19 cellular contexts compared by ENCODE assay signal in the genomic region with DNA sequence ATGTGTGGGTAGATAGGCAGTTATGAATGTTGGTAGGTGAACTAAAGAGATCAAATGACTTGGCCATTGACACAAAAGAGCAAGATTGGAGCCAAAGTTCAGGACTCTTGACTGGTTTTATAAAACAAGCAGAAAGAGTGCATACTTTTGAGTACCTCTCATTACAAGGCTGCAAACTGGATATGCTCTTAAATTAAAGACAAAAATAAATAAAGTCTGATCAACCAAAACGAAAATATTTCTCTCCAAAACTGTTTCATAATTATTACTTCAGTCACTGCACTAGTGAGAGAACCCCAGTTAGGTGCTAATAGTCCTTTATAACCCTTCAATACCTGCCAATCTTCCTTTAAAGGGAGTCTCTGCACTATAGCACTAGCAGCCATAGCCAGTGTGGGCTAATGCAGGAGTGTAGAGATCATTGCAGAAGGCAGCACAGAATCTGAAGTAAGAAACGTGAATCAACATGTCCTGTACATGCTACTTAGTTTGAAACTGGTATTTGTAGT.
A peak's percentile ranks its signal among the peaks of the same experiment; 100 is the strongest.
DNase-seq lines count a peak whose midpoint lies in the region; ATAC-seq and TF ChIP-seq lines count a peak whose summit lies in the region.
"Had no signal": no experiment of that assay in that cellular context is flagged by ENCODE, and none has a peak within 500 bp of the region (broad histone marks: within the 10 kb centered on the region; RNA-seq: fewer than 3 reads in every experiment).

No MANE protein-coding gene starts in this region.

- 30% methylated on average over 2 of the region's 2 CpGs for WGBS in prostate gland

- no peak for TF ChIP-seq POLR2A in prostate gland (IDR thresholded peaks at IDR 0.05)

- CTCF ChIA-PET in WTC11 (lab: Charles Lee) = no interaction called here

- TF ChIP-seq CTCF in WTC11 (IDR thresholded peaks at IDR 0.05) (no peak), prostate gland (IDR thresholded peaks at IDR 0.05) (no peak), foreskin fibroblast (IDR thresholded peaks at IDR 0.05; ENCODE audit: low read depth, low read length) (no peak), right atrium auricular region (IDR thresholded peaks at IDR 0.05) (no peak)

- no peak overlapping the region for H3K4me3 Mint-ChIP-seq in WTC11
- H3K4me3 Mint-ChIP-seq: B cell; CD4-positive, alpha-beta T cell had no signal

- no peaks in the 10 kb centered on the region for H3K4me1 ChIP-seq in prostate gland (replicated peaks)
- no peaks in the 10 kb centered on the region for H3K4me1 ChIP-seq in right atrium auricular region

- no peak overlapping the region for H3K27ac Mint-ChIP-seq in WTC11
- H3K27ac Mint-ChIP-seq: B cell; CD4-positive, alpha-beta T cell had no signal

- H3K4me1 Mint-ChIP-seq in WTC11 = peaks cover 3% of the 10 kb centered on the region; the same call in 1 of the 2 replicates
- H3K4me1 Mint-ChIP-seq: B cell had no signal

- H3K27me3 Mint-ChIP-seq in WTC11 (ENCODE audit: low read depth) = no peaks in the 10 kb centered on the region
- H3K27me3 Mint-ChIP-seq: B cell; CD4-positive, alpha-beta T cell had no signal

- H3K27ac ChIP-seq in prostate gland (peak overlapping the region; percentile 32 to 56), right atrium auricular region (no peak overlapping the region)
- H3K27ac ChIP-seq: GM23248, KMS-11, PC-9 had no signal

- no peaks in the 10 kb centered on the region for H3K9me3 ChIP-seq in prostate gland
- no peaks in the 10 kb centered on the region for H3K9me3 ChIP-seq in right atrium auricular region

- H3K9me3 Mint-ChIP-seq in WTC11 = peaks cover 5% of the 10 kb centered on the region; the same call in 1 of the 2 replicates

- intact Hi-C loops in prostate gland (cut with DNase I) = no loop called here

- H3K36me3 ChIP-seq in prostate gland (no peaks in the 10 kb centered on the region), right atrium auricular region (no peaks in the 10 kb centered on the region)

- ATAC-seq in WTC11 (no peak), left lobe of liver (peak; percentile 86)
- ATAC-seq: HCT116, Right ventricle myocardium inferior had no signal

- POLR2A ChIA-PET in WTC11 (lab: Charles Lee) = no interaction called here

- no peaks in the 10 kb centered on the region for H3K27me3 ChIP-seq in prostate gland (replicated peaks; ENCODE audit: insufficient read depth)
- no peaks in the 10 kb centered on the region for H3K27me3 ChIP-seq in right atrium auricular region

- H3K4me3 ChIP-seq in prostate gland (no peak overlapping the region), foreskin fibroblast (ENCODE audit: low read depth in 1 of 2, low read length in 2 of 2) (no peak overlapping the region), right atrium auricular region (no peak overlapping the region)
- H3K4me3 ChIP-seq: GM23248, PC-9 had no signal

- DNase-seq in NCI-H1105 treated with DMSO at 0.1 percent for 48 hours (lab: John Stamatoyannopoulos, UW) (peak; percentile 58), WTC11 (ENCODE audit: low spot score) (no peak), left lobe of liver (ENCODE audit: low spot score) (no peak), prostate gland (ENCODE audit: low spot score) (no peak), SKM-1 (lab: John Stamatoyannopoulos, UW; ENCODE audit: unreplicated experiment) (no peak), foreskin fibroblast (no peak), DMS114 treated with DMSO at 0.1 percent for 48 hours (lab: John Stamatoyannopoulos, UW; ENCODE audit: unreplicated experiment) (no peak), right atrium auricular region (ENCODE audit: low spot score) (no peak)
- DNase-seq: CD4-positive, alpha-beta T cell; GF-D8; GM23248; NCI-H187 treated with DMSO at 0.1 percent for 48 hours; NCI-H2171 treated with DMSO at 0.1 percent for 48 hours; NCI-H748 treated with DMSO at 0.1 percent for 48 hours; PC-9 had no signal

- H3K36me3 Mint-ChIP-seq in WTC11 = peaks cover 2% of the 10 kb centered on the region; the same call in 1 of the 2 replicates

TF ChIP-seq in WTC11, 78 proteins besides CTCF, POLR2A, EP300 and RAD21:
- TF ChIP-seq, protein P1, sequence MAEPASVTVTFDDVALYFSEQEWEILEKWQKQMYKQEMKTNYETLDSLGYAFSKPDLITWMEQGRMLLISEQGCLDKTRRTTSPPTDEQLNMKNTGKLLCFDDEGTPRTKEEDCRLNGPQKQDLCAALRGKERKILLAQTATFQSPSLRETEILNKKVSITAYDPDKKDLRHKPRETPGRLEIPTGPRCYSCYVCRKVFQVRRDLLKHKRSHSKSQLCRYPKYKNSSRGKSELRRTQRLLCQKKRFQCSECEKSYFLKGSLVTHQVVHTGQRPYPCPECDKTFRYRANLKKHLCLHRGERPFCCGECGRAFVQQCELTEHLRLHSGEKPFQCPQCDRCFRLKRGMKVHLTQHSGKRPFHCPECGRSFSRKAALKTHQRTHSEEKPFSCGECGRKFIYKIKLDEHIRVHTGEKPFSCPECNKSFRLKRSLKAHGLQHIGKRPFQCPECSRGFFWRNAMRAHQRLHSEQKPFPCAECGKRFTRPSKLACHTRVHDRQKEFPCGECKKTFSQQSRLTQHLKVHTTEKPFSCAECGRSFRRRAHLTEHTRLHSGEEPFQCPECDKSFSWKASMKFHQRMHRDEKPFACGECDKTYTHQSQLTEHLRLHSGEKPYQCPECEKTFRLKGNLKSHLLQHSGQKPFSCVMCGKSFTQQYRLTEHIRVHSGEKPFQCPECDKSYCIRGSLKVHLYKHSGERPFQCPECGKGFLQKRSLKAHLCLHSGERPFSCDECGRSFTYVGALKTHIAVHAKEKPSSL (CRISPR knock-in tag; conservative IDR thresholded peaks at IDR 0.05) = no peak
- no peak for TF ChIP-seq RORB (CRISPR knock-in tag; IDR thresholded peaks at IDR 0.05)
- TF ChIP-seq GABPB1 (CRISPR knock-in tag; IDR thresholded peaks at IDR 0.05) = 0 out of 2 replicates have a peak, but pooled peaks have one; percentile 37

Comparison
In these comparisons a context has a peak if more than half of its experiments do, and no peak if none do; other contexts are left out.
1. H3K27ac ChIP-seq: peak in prostate gland (2 of 2); none in right atrium auricular region (0 of 2).